In the genomic region with DNA sequence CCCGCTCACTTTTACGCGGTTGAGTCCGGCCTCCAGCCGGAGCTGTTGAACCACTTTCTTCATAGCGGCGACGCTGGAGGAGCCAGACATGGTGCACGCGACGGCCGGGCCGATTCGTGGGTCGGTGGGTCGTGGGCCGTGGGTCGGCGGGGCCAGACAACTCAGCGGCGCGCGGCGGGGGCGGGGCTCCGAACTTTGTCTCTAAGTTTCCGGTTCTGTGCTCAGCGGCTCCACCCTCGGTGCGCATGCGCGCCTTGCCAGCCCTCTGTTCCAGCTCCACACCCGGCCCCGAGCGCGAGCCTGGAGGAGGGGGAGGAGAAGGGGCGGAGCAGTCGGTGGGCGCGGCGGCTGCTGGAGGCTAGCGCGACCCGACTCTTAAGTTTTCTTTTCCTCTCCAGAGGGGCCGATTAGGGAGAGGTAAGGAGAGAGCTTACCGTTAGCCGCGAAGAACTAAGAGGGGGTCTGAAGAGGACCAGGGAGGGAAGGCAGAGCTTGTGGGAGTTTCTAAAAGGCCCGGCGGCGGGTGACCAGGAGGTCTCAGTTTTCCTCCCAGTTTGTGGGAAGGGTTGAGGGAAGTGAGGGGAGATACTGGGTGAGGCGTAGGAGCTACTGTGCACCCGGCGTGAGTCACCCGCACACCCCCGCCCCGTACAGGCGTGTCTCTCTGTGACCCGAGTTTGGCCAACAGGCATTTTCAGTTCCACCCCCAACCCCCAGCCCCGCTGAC, we compare ENCODE assay signal across 8 cellular contexts. TPM values are rescaled to one million over a fixed set of nuclear protein-coding genes. Genes with fewer than 3 reads are reported as not detected.
DNase-seq lines count a peak whose midpoint lies in the region; ATAC-seq and TF ChIP-seq lines count a peak whose summit lies in the region.

A gene (minus strand): TSS at position 580 of the 727 bp plus-strand sequence. CDS start 490 bp downstream, at position 90.
A gene with protein sequence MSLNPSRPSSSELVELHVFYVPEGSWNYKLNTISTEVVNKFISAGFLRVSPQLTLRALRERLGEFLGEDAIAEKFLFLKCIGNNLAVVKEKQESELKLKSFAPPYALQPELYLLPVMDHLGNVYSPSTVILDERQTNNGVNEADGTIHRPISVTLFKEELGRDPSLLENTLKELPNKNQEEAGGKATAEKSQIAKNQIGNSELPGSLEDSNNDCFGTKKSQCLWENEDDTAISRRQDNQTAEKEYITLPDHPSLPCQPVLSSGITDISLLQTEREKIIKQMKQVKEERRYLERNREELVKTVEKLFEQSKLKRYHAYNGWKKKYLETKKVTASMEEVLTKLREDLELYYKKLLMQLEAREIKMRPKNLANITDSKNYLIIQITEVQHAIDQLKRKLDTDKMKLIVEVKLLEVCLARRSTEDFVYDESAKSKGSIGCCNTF (plus strand): TSS at position 385 of the 727 bp plus-strand sequence. CDS start 9,974 bp downstream, outside the sequence.

- H3K9ac ChIP-seq in rectal smooth muscle tissue (ENCODE audit: low read length), result peak within 1 kb of the TSS; percentile 86

- H3K27ac ChIP-seq in ascending aorta (peak within 1 kb of the TSS; percentile 95 to 99), rectal smooth muscle tissue (ENCODE audit: low read depth, low read length) (peak within 1 kb of the TSS; percentile 97), aorta (ENCODE audit: low read depth in 1 of 2, low read length in 2 of 2) (peak within 1 kb of the TSS; percentile 5 to 85)

- H3K36me3 ChIP-seq in ascending aorta, result peaks cover 0 to under 1% of the 10 kb centered on the region in 2 donors
- H3K36me3 ChIP-seq in rectal smooth muscle tissue (ENCODE audit: control insufficient read depth, insufficient read depth, low read length), result no peaks in the 10 kb centered on the region
- no peaks in the 10 kb centered on the region for H3K36me3 ChIP-seq in aorta (ENCODE audit: control insufficient read depth in 1 of 2, insufficient read depth in 2 of 2, low read length in 1 of 2)

- 1% methylated on average over 46 to 60 of the region's 60 CpGs for WGBS in aorta, 2 donors

- H3K4me1 ChIP-seq in ascending aorta, result peaks cover 0 to 15% of the 10 kb centered on the region in 2 donors
- peaks cover 12% of the 10 kb centered on the region for H3K4me1 ChIP-seq in rectal smooth muscle tissue (ENCODE audit: control insufficient read depth, insufficient read depth, low read length)
- peaks cover 1 to 10% of the 10 kb centered on the region in 2 donors for H3K4me1 ChIP-seq in aorta (ENCODE audit: control insufficient read depth in 1 of 2, insufficient read depth in 2 of 2, low read length in 2 of 2)

- H3K27me3 ChIP-seq in ascending aorta (no peaks in the 10 kb centered on the region), rectal smooth muscle tissue (ENCODE audit: control insufficient read depth, insufficient read depth, low read length) (no peaks in the 10 kb centered on the region), aorta (ENCODE audit: control insufficient read depth in 1 of 2, insufficient read depth in 2 of 2, low read length in 1 of 2) (no peaks in the 10 kb centered on the region)

- H3K4me3 ChIP-seq in ascending aorta (peak within 1 kb of the TSS; percentile 88 to 94), rectal smooth muscle tissue (ENCODE audit: low read length) (peak within 1 kb of the TSS; percentile 86), aorta (ENCODE audit: low read length in 2 of 2) (peak within 1 kb of the TSS; percentile 48 to 69)

- DNase-seq in NCI-H187 (lab: John Stamatoyannopoulos, UW) (peak; percentile 82 to 90), T-helper 2 cell (peak; percentile 96 to 98 (median 97)), ascending aorta (ENCODE audit: low spot score in 2 of 2) (peak; percentile 95 to 99), hepatic stellate cell (ENCODE audit: low spot score) (peak; percentile 97), aorta (peak; percentile 99 to 100)

- H3K9me3 ChIP-seq in ascending aorta (peaks cover 0 to 12% of the 10 kb centered on the region in 2 donors), aorta (ENCODE audit: control insufficient read depth, low read length) (no peaks in the 10 kb centered on the region)

- ATAC-seq in GM18502 (IDR thresholded peaks at IDR 0.05; ENCODE audit: poor library complexity, unreplicated experiment) (peak; percentile 87), HG02943 (IDR thresholded peaks at IDR 0.05; ENCODE audit: low read depth, unreplicated experiment) (peak; percentile 83), aorta (ENCODE audit: low FRiP score) (peak; percentile 99)

- TF ChIP-seq CTCF in ascending aorta (IDR thresholded peaks at IDR 0.05), result no peak

- intact Hi-C loops in ascending aorta (cut with DNase I), result loop anchor here (1.0 to 10.0 kb wide), 7 partner anchors 68 to 1071 kb away; a partner anchor contains a TSS
- intact Hi-C loops in aorta (cut with DNase I), result loop anchor here (2.0 to 5.0 kb wide), 3 partner anchors 66 to 96 kb away; a partner anchor contains a TSS

RNA-seq across cellular contexts. Expression of the first gene that starts in this region (rescaled TPM):
- total RNA-seq in ascending aorta (119 TPM), aorta (10 to 100 TPM; 56.7 to 64.6 TPM)
- polyA plus RNA-seq in aorta, result 100 to 1,000 TPM in 1 of 2 donors, 10 to 100 TPM in 1; 98.7 to 156 TPM

RNA-seq across cellular contexts. Expression of the second gene that starts in this region (rescaled TPM):
- not detected for total RNA-seq in ascending aorta
- total RNA-seq in aorta, result 1 to 10 TPM; 1.9 to 2.7 TPM
- under 1 TPM in 1 of 2 donors, not detected in 1; 0.90 TPM for polyA plus RNA-seq in aorta

Comparison
In these comparisons a context has a peak if more than half of its experiments do, and no peak if none do; other contexts are left out.
1. Peak in every context shown above with its lines: DNase-seq, ATAC-seq, H3K4me3 ChIP-seq and H3K27ac ChIP-seq.
2. H3K27ac ChIP-seq: peak in every context shown above with its lines; median percentile 97 in ascending aorta; 97 in rectal smooth muscle tissue; 45 in aorta.